In genomic region chr1:107230121-107230520, GRCh38 we compare ENCODE assay signal across 26 cellular contexts.
"Had no signal": no experiment of that assay in that cellular context is flagged by ENCODE, and none has a peak within 500 bp of the region (broad histone marks: within the 10 kb centered on the region; RNA-seq: fewer than 3 reads in every experiment).

No MANE protein-coding gene starts in this region.

- H3K9me3 ChIP-seq: ovary, psoas muscle, right lobe of liver, spleen, stomach, thoracic aorta, thyroid gland, tibial nerve, upper lobe of right lung, uterus had no signal

- H3K27ac ChIP-seq: neural progenitor cell, ovary, parathyroid adenoma, psoas muscle, right lobe of liver, skin epidermis, spleen, stomach, thoracic aorta, thyroid gland, tibial nerve, upper lobe of right lung, uterus had no signal

- H3K4me3 ChIP-seq: neural progenitor cell, ovary, psoas muscle, right lobe of liver, skin epidermis, smooth muscle cell, spleen, stomach, thoracic aorta, thyroid gland, tibial nerve, upper lobe of right lung, uterus had no signal

- ATAC-seq: naive thymus-derived CD4-positive, alpha-beta T cell; natural killer cell; psoas muscle; right cardiac atrium; right lobe of liver; stimulated activated memory B cell treated with anti-CD40 and anti-IgM and Interleukin-4, amounts not matched to agents 10 μg/mL and 1 μg/mL and 100 μg/mL, for 72 hours; upper lobe of right lung had no signal

- H3K4me2 ChIP-seq: neural progenitor cell, smooth muscle cell had no signal

- H3K4me1 ChIP-seq: neural progenitor cell, parathyroid adenoma, psoas muscle, right lobe of liver, spleen, stomach, thyroid gland, tibial nerve, upper lobe of right lung, uterus had no signal

- H3K36me3 ChIP-seq: neural progenitor cell, ovary, right lobe of liver, spleen, stomach, thoracic aorta, thyroid gland, tibial nerve, upper lobe of right lung, uterus had no signal

- H3K9ac ChIP-seq: neural progenitor cell, parathyroid adenoma had no signal

- H3K27me3 ChIP-seq: neural progenitor cell, ovary, right lobe of liver, spleen, stomach, thyroid gland, tibial nerve, upper lobe of right lung, uterus had no signal

- DNase-seq: naive thymus-derived CD4-positive, alpha-beta T cell; natural killer cell; occipital lobe; ovary; posterior cingulate gyrus; psoas muscle; right cardiac atrium; right lobe of liver; spleen; stimulated activated CD4-positive, alpha-beta T cell treated with anti-CD3 and anti-CD28 coated beads, Interleukin-12 subunit alpha, Interleukin-12 subunit beta, amount 100 ng/mL, for 4 hours; stimulated activated CD4-positive, alpha-beta T cell treated with anti-CD3 and anti-CD28 coated beads, Interleukin-1b, Interleukin-23, amount 100 ng/mL, for 48 hours; stimulated activated CD4-positive, alpha-beta T cell treated with anti-CD3 and anti-CD28 coated beads, Interleukin-4, amount 100 ng/mL, for 1 hour; stimulated activated CD4-positive, alpha-beta T cell treated with anti-CD3 and anti-CD28 coated beads, Interleukin-4, amount 100 ng/mL, for 4 hours; stimulated activated CD8-positive, alpha-beta memory T cell treated with anti-CD3 and anti-CD28 coated beads, Interleukin-4, amount 100 ng/mL, for 48 hours; stimulated activated naive CD4-positive, alpha-beta T cell; stomach; thyroid gland; upper lobe of right lung; uterus had no signal
